Comparison of ENCODE assay signal across 18 cellular contexts in genomic region chr10:112366992-112367391, GRCh38. TPM values are rescaled to one million over a fixed set of nuclear protein-coding genes. Genes with fewer than 3 reads are reported as not detected.
DNase-seq lines count a peak whose midpoint lies in the region; ATAC-seq, FAIRE-seq and TF ChIP-seq lines count a peak whose summit lies in the region.
"Had no signal": no experiment of that assay in that cellular context is flagged by ENCODE, and none has a peak within 500 bp of the region (broad histone marks: within the 10 kb centered on the region; RNA-seq: fewer than 3 reads in every experiment).

No MANE protein-coding gene starts in this region.

- H3K4me1 ChIP-seq in right atrium auricular region (peaks cover 0 to 24% of the 10 kb centered on the region in 2 donors), HepG2 (ENCODE audit: insufficient read depth, low read length) (peaks cover 55% of the 10 kb centered on the region)
- H3K4me1 ChIP-seq: BLaER1 had no signal

- DNase-seq in right atrium auricular region (ENCODE audit: low spot score), result peak; percentile 30
- no peak for DNase-seq in cardiac septum (ENCODE audit: low spot score)
- DNase-seq in amniotic epithelial cell (ENCODE audit: low read depth), result peak; percentile 12
- no peak for DNase-seq in HepG2 (ENCODE audit: low spot score)
- DNase-seq in WTC11 (ENCODE audit: low spot score), result no peak
- DNase-seq in activated CD4-positive, alpha-beta T cell treated with anti-CD3 and anti-CD28 coated beads, Interleukin-2, amount 50 U/mL, for 1 hour, result no peak
- no peak for DNase-seq in chondrocyte (ENCODE audit: low spot score)
- DNase-seq: 8988T; AML-193; Calu3; CD4-positive, CD25-positive, alpha-beta regulatory T cell; DMS 273 treated with DMSO at 0.1 percent for 48 hours; GOT3; HCEC 1CT had no signal

- H3K4me2 ChIP-seq in HepG2 (ENCODE audit: low read depth, low read length), result no peak overlapping the region
- H3K4me2 ChIP-seq: BLaER1 had no signal

- no peak overlapping the region for H3K4me3 ChIP-seq in right atrium auricular region
- H3K4me3 ChIP-seq in HepG2 (replicated peaks in 1 of 3; ENCODE audit: insufficient read depth in 1 of 3, low read depth in 2 of 3, low read length in 3 of 3), result no peak overlapping the region
- H3K4me3 ChIP-seq: BLaER1 had no signal

- H3K4me3 Mint-ChIP-seq in WTC11 (no peak overlapping the region), chondrocyte (ENCODE audit: unreplicated experiment) (no peak overlapping the region)
- H3K4me3 Mint-ChIP-seq: CD4-positive, CD25-positive, alpha-beta regulatory T cell had no signal

- FAIRE-seq in HepG2 (lab: Jason Lieb, UNC), result no peak
- FAIRE-seq: G401.6, GM12891 had no signal

- POLR2A ChIA-PET in HepG2 (lab: Yijun Ruan, JAX) (interaction anchor here (3.5 kb wide), 1 partner anchor 12 kb away, joined by 26 read pairs; no protein-coding TSS in a partner anchor), WTC11 (lab: Charles Lee) (no interaction called here)

- no peaks in the 10 kb centered on the region for H3K27me3 ChIP-seq in right atrium auricular region
- no peaks in the 10 kb centered on the region for H3K27me3 ChIP-seq in HepG2 (ENCODE audit: control insufficient read depth in 1 of 2, insufficient read depth in 2 of 2, low read length in 2 of 2)
- H3K27me3 ChIP-seq: BLaER1 had no signal

- H3K4me1 Mint-ChIP-seq in WTC11 (peaks cover 2% of the 10 kb centered on the region; the same call in 1 of the 2 replicates), chondrocyte (ENCODE audit: low read depth) (peaks cover 13% of the 10 kb centered on the region)

- no peak for TF ChIP-seq POLR2A in HepG2 (IDR thresholded peaks at IDR 0.05; ENCODE audit: insufficient read depth in 1 of 2, low read depth in 2 of 2, low read length in 2 of 2)

- no peaks in the 10 kb centered on the region for H3K36me3 ChIP-seq in right atrium auricular region
- H3K36me3 ChIP-seq in HepG2 (replicated peaks in 1 of 2; ENCODE audit: control insufficient read depth in 1 of 2, insufficient read depth in 2 of 2, low read length in 2 of 2), result no peaks in the 10 kb centered on the region
- H3K36me3 ChIP-seq: BLaER1 had no signal

- CTCF ChIA-PET in HepG2 (lab: Yijun Ruan, JAX; ENCODE audit: low intra/inter-chr PET ratio, low total read pairs), result no interaction called here
- CTCF ChIA-PET in WTC11 (lab: Charles Lee), result interaction anchor here (0.7 kb wide), 1 partner anchor 59 kb away, joined by 3 read pairs; no protein-coding TSS in a partner anchor

- ATAC-seq in HepG2, result no peak
- no peak for ATAC-seq in WTC11
- no peak for ATAC-seq in HG02884 (IDR thresholded peaks at IDR 0.05; ENCODE audit: unreplicated experiment)

- intact Hi-C loops in cardiac septum (cut with DNase I), result no loop called here
- intact Hi-C loops in HepG2 (cut with micrococcal nuclease; ENCODE audit: unreplicated experiment), result no loop called here

- TF ChIP-seq EP300 in HepG2 (IDR thresholded peaks at IDR 0.05; ENCODE audit: low read depth in 2 of 2, low read length in 2 of 2), result no peak
- TF ChIP-seq EP300 in HepG2 (CRISPR knock-in tag; IDR thresholded peaks at IDR 0.05; ENCODE audit: borderline replicate concordance), result no peak

- no peak overlapping the region for H3K27ac Mint-ChIP-seq in WTC11
- H3K27ac Mint-ChIP-seq in chondrocyte (ENCODE audit: unreplicated experiment), result no peak overlapping the region

- H3K36me3 Mint-ChIP-seq in WTC11, result peaks cover 2% of the 10 kb centered on the region; the same call in 1 of the 2 replicates
- H3K36me3 Mint-ChIP-seq in chondrocyte (ENCODE audit: low read depth), result no peaks in the 10 kb centered on the region
- H3K36me3 Mint-ChIP-seq: CD4-positive, CD25-positive, alpha-beta regulatory T cell had no signal

- H3K27me3 Mint-ChIP-seq in WTC11 (ENCODE audit: low read depth), result no peaks in the 10 kb centered on the region; the same call in 1 of the 2 replicates
- no peaks in the 10 kb centered on the region for H3K27me3 Mint-ChIP-seq in chondrocyte (ENCODE audit: low read depth)

- in situ Hi-C loops in HepG2 (cut with HindIII; ENCODE audit: extremely low pct_ligation_motif_present, low pct_unique_long_range_greater_than_20kb), result no loop called here

- no peak overlapping the region for H3K27ac ChIP-seq in right atrium auricular region
- no peak overlapping the region for H3K27ac ChIP-seq in HepG2 (ENCODE audit: extremely low read length, insufficient read depth, low read length)
- H3K27ac ChIP-seq: BLaER1 had no signal

- TF ChIP-seq RAD21 in HepG2 (CRISPR knock-in tag; IDR thresholded peaks at IDR 0.05), result no peak

- H4K20me1 ChIP-seq in HepG2 (ENCODE audit: insufficient read depth, low read length), result no peaks in the 10 kb centered on the region
- H4K20me1 ChIP-seq: BLaER1 had no signal

- H3K79me2 ChIP-seq in HepG2 (ENCODE audit: insufficient read depth, low read length), result no peaks in the 10 kb centered on the region

- WGBS in HepG2 (ENCODE audit: low lambda C conversion rate), result 87% methylated on average over 3 of the region's 3 CpGs

- H3K9me3 ChIP-seq in right atrium auricular region, result no peaks in the 10 kb centered on the region
- H3K9me3 ChIP-seq in HepG2 (ENCODE audit: low read length), result no peaks in the 10 kb centered on the region

- H3K9me3 Mint-ChIP-seq in WTC11, result peaks cover 12% of the 10 kb centered on the region
- no peaks in the 10 kb centered on the region for H3K9me3 Mint-ChIP-seq in chondrocyte (ENCODE audit: low read depth)
- H3K9me3 Mint-ChIP-seq: CD4-positive, CD25-positive, alpha-beta regulatory T cell had no signal

- BruUV-seq in HepG2 (replicated peaks; lab: Mats Ljungman, UMichigan), result no TSS peak

- H3K9ac ChIP-seq in HepG2 (ENCODE audit: insufficient read depth, low read depth, low read length), result no peak overlapping the region
- H3K9ac ChIP-seq: BLaER1 had no signal

- TF ChIP-seq CTCF in right atrium auricular region (IDR thresholded peaks at IDR 0.05) (no peak), HepG2 (CRISPR knock-in tag; IDR thresholded peaks at IDR 0.05) (no peak), WTC11 (IDR thresholded peaks at IDR 0.05) (no peak), chondrocyte (IDR thresholded peaks at IDR 0.05) (no peak)

- H2AFZ ChIP-seq in HepG2 (ENCODE audit: low read length), result no peak overlapping the region

TF ChIP-seq in HepG2, 621 proteins besides CTCF, POLR2A, EP300 and RAD21 (continues in another document):
- TF ChIP-seq ZNF362 (CRISPR knock-in tag; IDR thresholded peaks at IDR 0.05; ENCODE audit: borderline replicate concordance), result no peak
- TF ChIP-seq ZNF253 (CRISPR knock-in tag; IDR thresholded peaks at IDR 0.05; ENCODE audit: borderline replicate concordance), result no peak
- TF ChIP-seq ZNF121 (CRISPR knock-in tag; IDR thresholded peaks at IDR 0.05), result no peak
- no peak for TF ChIP-seq ZNF841 (CRISPR knock-in tag; IDR thresholded peaks at IDR 0.05; ENCODE audit: borderline replicate concordance)

TF ChIP-seq in WTC11, 78 proteins besides CTCF, POLR2A, EP300 and RAD21 (continues in another document):
- no peak for TF ChIP-seq NFYB (CRISPR knock-in tag; conservative IDR thresholded peaks at IDR 0.05; ENCODE audit: low read depth)
- no peak for TF ChIP-seq CREM (CRISPR knock-in tag; IDR thresholded peaks at IDR 0.05)
- TF ChIP-seq OVOL2 (CRISPR knock-in tag; IDR thresholded peaks at IDR 0.05; ENCODE audit: borderline replicate concordance), result no peak
- no peak for TF ChIP-seq E2F5 (CRISPR knock-in tag; IDR thresholded peaks at IDR 0.05)
- TF ChIP-seq ATF1 (CRISPR knock-in tag; IDR thresholded peaks at IDR 0.05), result no peak
- no peak for TF ChIP-seq NR3C1 (CRISPR knock-in tag; conservative IDR thresholded peaks at IDR 0.05; ENCODE audit: low read depth)

RNA-seq across cellular contexts. Expression of gene ACSL5, which starts 6.9 kb away (rescaled TPM):
- total RNA-seq in right atrium auricular region, result 10 to 100 TPM in 1 of 2 donors, 1 to 10 TPM in 1; 9.2 to 12.0 TPM
- 5.1 TPM for total RNA-seq in cardiac septum
- 32.7 and 56.4 TPM in 2 replicates for total RNA-seq in HepG2 (2016; rRNA removed; fragmentation: Illumina TruSeq; extraction: Trizol)
- total RNA-seq in HepG2 (2016; cell fraction: cytosol; rRNA removed; fragmentation: Illumina TruSeq; extraction: Trizol; ENCODE audit: low read depth), result 7.5 and 7.6 TPM in 2 replicates
- total RNA-seq in HepG2 (2016; cell fraction: insoluble cytoplasmic fraction; rRNA removed; fragmentation: Illumina TruSeq; extraction: Trizol), result 31.4 and 60.5 TPM in 2 replicates
- total RNA-seq in HepG2 (2016; cell fraction: membrane; rRNA removed; fragmentation: Illumina TruSeq; extraction: Trizol), result 11.4 and 13.4 TPM in 2 replicates
- total RNA-seq in HepG2 (2016; cell fraction: nucleus; rRNA removed; fragmentation: Illumina TruSeq; extraction: Trizol), result 67.4 and 69.7 TPM in 2 replicates
- polyA plus RNA-seq in HepG2 (2011; rRNA removed), result 72.1 and 82.5 TPM in 2 replicates
- 46.4 and 61.1 TPM in 2 replicates for polyA plus RNA-seq in HepG2 (2011; cell fraction: cytosol; rRNA removed)
- 118 and 139 TPM in 2 replicates for polyA plus RNA-seq in HepG2 (2011; cell fraction: nucleus; rRNA removed)
- 67.2 and 80.7 TPM in 2 replicates for polyA plus RNA-seq in HepG2 (2012)
- 3.7 and 4.3 TPM in 2 replicates for polyA plus RNA-seq in HepG2 (2016; cell fraction: cytosol; fragmentation: Illumina TruSeq; extraction: Trizol; ENCODE audit: low read depth)
- 26.4 and 27.5 TPM in 2 replicates for polyA plus RNA-seq in HepG2 (2016; cell fraction: insoluble cytoplasmic fraction; fragmentation: Illumina TruSeq; extraction: Trizol; ENCODE audit: low read depth)
- polyA plus RNA-seq in HepG2 (2016; cell fraction: membrane; fragmentation: Illumina TruSeq; extraction: Trizol; ENCODE audit: low read depth), result 6.5 TPM in 2 replicates
- 88.2 and 99.1 TPM in 2 replicates for polyA plus RNA-seq in HepG2 (2016; cell fraction: nucleus; fragmentation: Illumina TruSeq; extraction: Trizol; ENCODE audit: insufficient read depth, low read depth)
- 45.1 and 203 TPM in 2 replicates for polyA minus RNA-seq in HepG2 (2011; rRNA and poly(A)+ RNA removed; ENCODE audit: low replicate concordance)
- 54.1 and 66.6 TPM in 2 replicates for polyA minus RNA-seq in HepG2 (2011; cell fraction: cytosol; rRNA and poly(A)+ RNA removed)
- 68.9 and 74.5 TPM in 2 replicates for polyA minus RNA-seq in HepG2 (2011; cell fraction: nucleus; rRNA and poly(A)+ RNA removed)
- 0.18 to 0.37 TPM (median 0.22 TPM) in 3 replicates for total RNA-seq in WTC11 (2021)
- 0.15 to 0.53 TPM (median 0.27 TPM) in 3 replicates for total RNA-seq in chondrocyte

Comparison
In these comparisons a context has a peak if more than half of its experiments do, and no peak if none do; other contexts are left out.
1. DNase-seq: peak in right atrium auricular region (single experiment) and amniotic epithelial cell (single experiment); none in cardiac septum (single experiment), HepG2 (single experiment), WTC11 (single experiment), activated CD4-positive, alpha-beta T cell treated with anti-CD3 and anti-CD28 coated beads, Interleukin-2, amount 50 U/mL, for 1 hour (single experiment) and chondrocyte (single experiment).